ENCODE assay signal across 8 cellular contexts in genomic region chr15:70098461-70099166, GRCh38. TPM values are rescaled to one million over a fixed set of nuclear protein-coding genes. Genes with fewer than 3 reads are reported as not detected.
A peak's percentile ranks its signal among the peaks of the same experiment; 100 is the strongest.
DNase-seq lines count a peak whose midpoint lies in the region; ATAC-seq and TF ChIP-seq lines count a peak whose summit lies in the region.

No MANE protein-coding gene starts in this region.

- peaks cover 33% of the 10 kb centered on the region for H3K4me1 Mint-ChIP-seq in activated T-cell treated with anti-CD3 and anti-CD28 coated beads, Interleukin-2, amount 50 U/mL, for 4 hours (ENCODE audit: low read depth)
- H3K4me1 Mint-ChIP-seq in nephron progenitor cell = peaks cover 62% of the 10 kb centered on the region

- intact Hi-C loops in uterus (cut with DNase I; ENCODE audit: low total_unique reads) = loop anchor here (10.0 kb wide), 1 partner anchor 366 kb away; no protein-coding TSS in a partner anchor

- H3K27me3 ChIP-seq in uterus = no peaks in the 10 kb centered on the region

- peak overlapping the region; percentile 100 for H3K4me3 Mint-ChIP-seq in activated T-cell treated with anti-CD3 and anti-CD28 coated beads, Interleukin-2, amount 50 U/mL, for 4 hours
- H3K4me3 Mint-ChIP-seq in nephron progenitor cell = peak overlapping the region; percentile 99

- H3K27ac ChIP-seq in uterus = peak overlapping the region; percentile 94 to 99

- H3K27ac Mint-ChIP-seq in nephron progenitor cell = peak overlapping the region; percentile 100

- peaks cover 0 to 9% of the 10 kb centered on the region in 2 donors for H3K4me1 ChIP-seq in uterus

- H3K36me3 ChIP-seq in uterus = no peaks in the 10 kb centered on the region

- peaks cover 11% of the 10 kb centered on the region for H3K27me3 Mint-ChIP-seq in activated T-cell treated with anti-CD3 and anti-CD28 coated beads, Interleukin-2, amount 50 U/mL, for 4 hours (ENCODE audit: low read depth)
- H3K27me3 Mint-ChIP-seq in nephron progenitor cell (ENCODE audit: low read depth, poor library complexity) = peaks cover 25% of the 10 kb centered on the region

- H3K36me3 Mint-ChIP-seq in activated T-cell treated with anti-CD3 and anti-CD28 coated beads, Interleukin-2, amount 50 U/mL, for 4 hours (ENCODE audit: insufficient read depth) = peaks cover 10% of the 10 kb centered on the region
- H3K36me3 Mint-ChIP-seq in nephron progenitor cell (ENCODE audit: low read depth) = no peaks in the 10 kb centered on the region

- no peaks in the 10 kb centered on the region for H3K9me3 Mint-ChIP-seq in activated T-cell treated with anti-CD3 and anti-CD28 coated beads, Interleukin-2, amount 50 U/mL, for 4 hours
- H3K9me3 Mint-ChIP-seq in nephron progenitor cell = no peaks in the 10 kb centered on the region

- no peak for ATAC-seq in activated T-cell treated with anti-CD3 and anti-CD28 coated beads, Interleukin-2, amount 50 U/mL, for 4 hours
- ATAC-seq in HG02763 (IDR thresholded peaks at IDR 0.05; ENCODE audit: unreplicated experiment) (no peak), HG02981 (IDR thresholded peaks at IDR 0.05; ENCODE audit: unreplicated experiment) (no peak)

- DNase-seq in GM03348 (ENCODE audit: low spot score) (peak; percentile 29), NAMALWA (ENCODE audit: low spot score) (peak; percentile 55), fibroblast of mammary gland (ENCODE audit: low read depth) (no peak), nephron progenitor cell (peak; percentile 67), uterus (peak; percentile 47 to 67)
- DNase-seq in activated T-cell treated with anti-CD3 and anti-CD28 coated beads, Interleukin-2, amount 50 U/mL, for 4 hours = peak; percentile 23

- no peak for TF ChIP-seq CTCF in fibroblast of mammary gland (conservative IDR thresholded peaks at IDR 0.05; ENCODE audit: control insufficient read depth, insufficient read depth, low read depth, low read length)
- TF ChIP-seq CTCF in nephron progenitor cell (IDR thresholded peaks at IDR 0.05) = no peak
- no peak for TF ChIP-seq CTCF in uterus (IDR thresholded peaks at IDR 0.05)

- no peaks in the 10 kb centered on the region for H3K9me3 ChIP-seq in uterus

- peak in 1 of 2 donors; percentile 12 for TF ChIP-seq POLR2A in uterus (IDR thresholded peaks at IDR 0.05)

- H3K4me3 ChIP-seq in fibroblast of mammary gland (ENCODE audit: control insufficient read depth, low read depth, low read length) (peak overlapping the region; percentile 50), uterus (peak overlapping the region; percentile 51 to 64)

RNA-seq across cellular contexts. Expression of gene TLE3, which starts 0.9 kb away (rescaled TPM):
- total RNA-seq in activated T-cell treated with anti-CD3 and anti-CD28 coated beads, Interleukin-2, amount 50 U/mL, for 4 hours = 100 to 1,000 TPM; 115 to 153 (median 139) TPM
- total RNA-seq in uterus = 100 to 1,000 TPM in 1 of 4 donors, 10 to 100 TPM in 2, 1 to 10 TPM in 1; 7.4 to 244 (median 49.4) TPM
